In genomic region chr6:127900935-127901334, GRCh38 we compare ENCODE assay signal across 9 cellular contexts. TPM values are rescaled to one million over a fixed set of nuclear protein-coding genes. Genes with fewer than 3 reads are reported as not detected.
DNase-seq lines count a peak whose midpoint lies in the region; ATAC-seq lines count a peak whose summit lies in the region.
"Had no signal": no experiment of that assay in that cellular context is flagged by ENCODE, and none has a peak within 500 bp of the region (broad histone marks: within the 10 kb centered on the region; RNA-seq: fewer than 3 reads in every experiment).

A gene with protein sequence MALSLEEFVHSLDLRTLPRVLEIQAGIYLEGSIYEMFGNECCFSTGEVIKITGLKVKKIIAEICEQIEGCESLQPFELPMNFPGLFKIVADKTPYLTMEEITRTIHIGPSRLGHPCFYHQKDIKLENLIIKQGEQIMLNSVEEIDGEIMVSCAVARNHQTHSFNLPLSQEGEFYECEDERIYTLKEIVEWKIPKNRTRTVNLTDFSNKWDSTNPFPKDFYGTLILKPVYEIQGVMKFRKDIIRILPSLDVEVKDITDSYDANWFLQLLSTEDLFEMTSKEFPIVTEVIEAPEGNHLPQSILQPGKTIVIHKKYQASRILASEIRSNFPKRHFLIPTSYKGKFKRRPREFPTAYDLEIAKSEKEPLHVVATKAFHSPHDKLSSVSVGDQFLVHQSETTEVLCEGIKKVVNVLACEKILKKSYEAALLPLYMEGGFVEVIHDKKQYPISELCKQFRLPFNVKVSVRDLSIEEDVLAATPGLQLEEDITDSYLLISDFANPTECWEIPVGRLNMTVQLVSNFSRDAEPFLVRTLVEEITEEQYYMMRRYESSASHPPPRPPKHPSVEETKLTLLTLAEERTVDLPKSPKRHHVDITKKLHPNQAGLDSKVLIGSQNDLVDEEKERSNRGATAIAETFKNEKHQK (minus strand): TSS chr6:127901058. CDS start chr6:127900932, 126 bp downstream.

- CTCF ChIA-PET in activated CD8-positive, alpha-beta memory T cell treated with anti-CD3 and anti-CD28 coated beads for 36 hours (lab: Charles Lee), result interaction anchor here (1.1 kb wide), 1 partner anchor 21 kb away, joined by 3 read pairs; no protein-coding TSS in a partner anchor

- POLR2A ChIA-PET in activated CD8-positive, alpha-beta memory T cell treated with anti-CD3 and anti-CD28 coated beads for 36 hours (lab: Charles Lee), result interaction anchor here (0.6 to 1.2 kb wide), 2 partner anchors 11 to 110 kb away, joined by 3 read pairs; no protein-coding TSS in a partner anchor

- WGBS in thymus, result 4% methylated on average over 2 of the region's 2 CpGs

- H3K9me3 ChIP-seq in thymus (ENCODE audit: control insufficient read depth), result no peaks in the 10 kb centered on the region
- H3K9me3 ChIP-seq: neutrophil, stomach had no signal

- H3K36me3 ChIP-seq in thymus (ENCODE audit: control insufficient read depth, insufficient read depth), result no peaks in the 10 kb centered on the region
- H3K36me3 ChIP-seq: neutrophil, stomach had no signal

- H3K4me3 ChIP-seq in thymus (ENCODE audit: low read length), result peak within 1 kb of the TSS; percentile 92

- peaks cover 7% of the 10 kb centered on the region for H3K4me1 ChIP-seq in thymus (ENCODE audit: control insufficient read depth, insufficient read depth, low read length)
- H3K4me1 ChIP-seq: stomach had no signal

- DNase-seq in T follicular helper cell (ENCODE audit: low read depth) (peak; percentile 11), NCI-H774 (lab: John Stamatoyannopoulos, UW) (no peak), Kasumi-1 (lab: John Stamatoyannopoulos, UW) (no peak)
- DNase-seq in effector CD4-positive, alpha-beta T cell, result peak; percentile 8
- DNase-seq: stomach had no signal

- H3K27ac ChIP-seq in thymus (ENCODE audit: low read depth), result peak within 1 kb of the TSS; percentile 97
- H3K27ac ChIP-seq: neutrophil had no signal

- ATAC-seq in HG02884 (IDR thresholded peaks at IDR 0.05; ENCODE audit: unreplicated experiment), result no peak

- H3K27me3 ChIP-seq in thymus (ENCODE audit: control insufficient read depth, insufficient read depth), result no peaks in the 10 kb centered on the region
- H3K27me3 ChIP-seq: neutrophil, stomach had no signal

RNA-seq across cellular contexts. Expression of the gene that starts here (rescaled TPM):
- total RNA-seq in activated CD8-positive, alpha-beta memory T cell treated with anti-CD3 and anti-CD28 coated beads for 36 hours, result 10 to 100 TPM; 32.0 to 33.0 TPM
- polyA plus RNA-seq in thymus, result 17.2 TPM

Comparison
In these comparisons a context has a peak if more than half of its experiments do, and no peak if none do; other contexts are left out.
1. DNase-seq: peak in T follicular helper cell (single experiment) and effector CD4-positive, alpha-beta T cell (single experiment); none in NCI-H774 (single experiment) and Kasumi-1 (0 of 2).